ENCODE assay signal across 9 cellular contexts in the genomic region with DNA sequence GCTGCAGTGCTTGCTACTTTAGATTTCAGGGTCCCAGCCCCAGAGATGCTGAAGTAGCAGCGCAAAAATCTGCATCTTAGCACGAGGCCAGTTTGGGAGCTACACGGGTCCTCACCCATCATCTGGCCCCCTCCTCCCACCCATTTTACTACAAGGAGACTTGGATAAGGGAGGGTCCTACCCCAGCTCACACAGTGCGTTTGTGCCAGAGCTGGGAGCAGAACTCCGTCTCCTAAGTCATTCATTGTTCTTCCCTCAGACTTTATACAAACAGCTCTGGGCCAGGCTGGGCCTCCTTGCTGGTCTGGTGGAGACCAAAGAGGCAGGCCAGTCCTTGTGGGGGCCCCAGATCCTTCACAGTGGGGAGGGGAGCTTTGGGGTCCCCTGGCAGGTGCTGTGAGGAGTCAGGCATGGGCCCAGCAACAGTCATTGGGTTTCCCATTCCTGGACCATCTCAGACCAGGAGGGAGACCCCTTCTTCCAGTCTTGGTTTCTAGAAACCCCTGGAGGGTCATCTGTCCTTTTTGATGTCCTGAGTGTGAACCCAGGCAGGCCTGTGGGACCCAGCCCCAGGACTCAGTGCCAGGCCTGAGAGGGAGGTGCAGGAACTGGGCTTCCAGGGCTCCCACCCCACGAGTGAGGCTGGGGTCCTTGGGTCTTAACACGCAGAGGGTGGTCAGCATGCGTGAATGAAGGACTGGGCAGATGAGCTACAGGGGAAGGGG. TPM values are rescaled to one million over a fixed set of nuclear protein-coding genes. Genes with fewer than 3 reads are reported as not detected.
DNase-seq lines count a peak whose midpoint lies in the region; ATAC-seq and TF ChIP-seq lines count a peak whose summit lies in the region.
"Had no signal": no experiment of that assay in that cellular context is flagged by ENCODE, and none has a peak within 500 bp of the region (broad histone marks: within the 10 kb centered on the region; RNA-seq: fewer than 3 reads in every experiment).

No MANE protein-coding gene starts in this region.

- H3K36me3 Mint-ChIP-seq in stimulated activated memory B cell treated with anti-CD40 and anti-IgM and Interleukin-4, amounts not matched to agents 10 μg/mL and 1 μg/mL and 100 μg/mL, for 72 hours, result no peaks in the 10 kb centered on the region
- H3K36me3 Mint-ChIP-seq: CD8-positive, alpha-beta memory T cell had no signal

- no peak for TF ChIP-seq CTCF in mammary epithelial cell (conservative IDR thresholded peaks at IDR 0.05 in 1 of 2, IDR thresholded peaks at IDR 0.05 in 1 of 2; ENCODE audit: extremely low read depth in 1 of 2, insufficient read depth in 1 of 2, low read depth in 1 of 2, low read length in 2 of 2)

- no peaks in the 10 kb centered on the region for H3K27me3 Mint-ChIP-seq in stimulated activated memory B cell treated with anti-CD40 and anti-IgM and Interleukin-4, amounts not matched to agents 10 μg/mL and 1 μg/mL and 100 μg/mL, for 72 hours

- BruUV-seq in mammary epithelial cell (replicated peaks; lab: Mats Ljungman, UMichigan), result no TSS peak

- no peaks in the 10 kb centered on the region for H3K27me3 ChIP-seq in mammary epithelial cell (ENCODE audit: insufficient read depth, low read length)

- CTCF ChIA-PET in mammary epithelial cell (lab: Charles Lee; ENCODE audit: low non-redundant PET), result interaction anchor here (0.5 kb wide), 1 partner anchor 59 kb away, joined by 5 read pairs; no protein-coding TSS in a partner anchor

- no peak overlapping the region for H3K4me3 Mint-ChIP-seq in stimulated activated memory B cell treated with anti-CD40 and anti-IgM and Interleukin-4, amounts not matched to agents 10 μg/mL and 1 μg/mL and 100 μg/mL, for 72 hours
- H3K4me3 Mint-ChIP-seq: CD8-positive, alpha-beta memory T cell had no signal

- H3K9me3 ChIP-seq in mammary epithelial cell (replicated peaks; ENCODE audit: insufficient read depth, low read length), result no peaks in the 10 kb centered on the region

- dilution Hi-C loops in mammary epithelial cell (cut with HindIII; ENCODE audit: low sequenced_read_pairs), result no loop called here

- H3K79me2 ChIP-seq in mammary epithelial cell (ENCODE audit: insufficient read depth, low read length), result no peaks in the 10 kb centered on the region

- H4K20me1 ChIP-seq in mammary epithelial cell (ENCODE audit: insufficient read depth, low read length), result no peaks in the 10 kb centered on the region

- H2AFZ ChIP-seq in mammary epithelial cell (ENCODE audit: low read depth, low read length), result peak overlapping the region; percentile 66

- peaks cover 13% of the 10 kb centered on the region for H3K4me1 ChIP-seq in mammary epithelial cell (ENCODE audit: insufficient read depth, low read length)

- no peak overlapping the region for H3K4me2 ChIP-seq in mammary epithelial cell (ENCODE audit: insufficient read depth, low read depth, low read length)

- DNase-seq in mammary epithelial cell, result no peak
- peak; percentile 53 for DNase-seq in posterior vena cava (ENCODE audit: low spot score)
- DNase-seq in SHP77 treated with DMSO at 0.1 percent for 48 hours (lab: John Stamatoyannopoulos, UW), result no peak

- H3K9me3 Mint-ChIP-seq in stimulated activated memory B cell treated with anti-CD40 and anti-IgM and Interleukin-4, amounts not matched to agents 10 μg/mL and 1 μg/mL and 100 μg/mL, for 72 hours, result no peaks in the 10 kb centered on the region
- H3K9me3 Mint-ChIP-seq: CD8-positive, alpha-beta memory T cell had no signal

- H3K4me1 Mint-ChIP-seq in stimulated activated memory B cell treated with anti-CD40 and anti-IgM and Interleukin-4, amounts not matched to agents 10 μg/mL and 1 μg/mL and 100 μg/mL, for 72 hours, result peaks cover 8% of the 10 kb centered on the region

- in situ Hi-C loops in mammary epithelial cell (cut with MboI; ENCODE audit: low sequenced_read_pairs in 2 of 2), result loop anchor here (10.0 kb wide), 1 partner anchor 183 kb away; no protein-coding TSS in a partner anchor

- 35% methylated on average over 8 of the region's 8 CpGs for WGBS in mammary epithelial cell (ENCODE audit: low coverage, missing lambda C conversion rate)

- H3K4me3 ChIP-seq in mammary epithelial cell (replicated peaks in 1 of 3; ENCODE audit: insufficient read depth in 1 of 3, low read depth in 2 of 3, low read length in 3 of 3), result no peak overlapping the region

- ATAC-seq in GM18505 (IDR thresholded peaks at IDR 0.05; ENCODE audit: unreplicated experiment) (peak; percentile 25), HG02588 (IDR thresholded peaks at IDR 0.05; ENCODE audit: unreplicated experiment) (peak; percentile 22), HG02642 (IDR thresholded peaks at IDR 0.05; ENCODE audit: poor library complexity, unreplicated experiment) (no peak), HG03175 (IDR thresholded peaks at IDR 0.05; ENCODE audit: unreplicated experiment) (no peak)
- no peak for ATAC-seq in stimulated activated memory B cell treated with anti-CD40 and anti-IgM and Interleukin-4, amounts not matched to agents 10 μg/mL and 1 μg/mL and 100 μg/mL, for 72 hours

- no peak overlapping the region for H3K27ac Mint-ChIP-seq in stimulated activated memory B cell treated with anti-CD40 and anti-IgM and Interleukin-4, amounts not matched to agents 10 μg/mL and 1 μg/mL and 100 μg/mL, for 72 hours

- no peak for TF ChIP-seq POLR2A in GM18505 (IDR thresholded peaks at IDR 0.05; ENCODE audit: borderline replicate concordance, extremely low read depth, insufficient read depth, insufficient read length)

- H3K27ac ChIP-seq in mammary epithelial cell (ENCODE audit: insufficient read depth, low read depth, low read length), result no peak overlapping the region

- intact Hi-C loops in mammary epithelial cell (cut with micrococcal nuclease) (no loop called here), posterior vena cava (cut with DNase I) (loop anchor here (2.0 to 5.0 kb wide), 3 partner anchors 36 to 51 kb away; no protein-coding TSS in a partner anchor)

- H3K36me3 ChIP-seq in mammary epithelial cell (ENCODE audit: insufficient read depth, low read length), result no peaks in the 10 kb centered on the region

- no peak overlapping the region for H3K9ac ChIP-seq in mammary epithelial cell (ENCODE audit: insufficient read depth, low read length)

RNA-seq across cellular contexts. Expression of gene IL17B, which starts 2.3 kb away (rescaled TPM):
- under 1 TPM in 1 of 2 donors, not detected in 1; 0.50 TPM for total RNA-seq in mammary epithelial cell
- polyA plus RNA-seq in mammary epithelial cell, result not detected
- not detected for polyA minus RNA-seq in mammary epithelial cell
- 10 to 100 TPM in 1 of 2 donors, 1 to 10 TPM in 1; 8.5 to 15.2 TPM for total RNA-seq in posterior vena cava
- total RNA-seq: CD8-positive, alpha-beta memory T cell had no signal
- polyA plus RNA-seq: CD8-positive, alpha-beta memory T cell had no signal

RNA-seq across cellular contexts. Expression of gene PCYOX1L, which starts 23.6 kb away (rescaled TPM):
- total RNA-seq in mammary epithelial cell (10 to 100 TPM in 1 of 2 donors, 1 to 10 TPM in 1; 6.8 to 10.2 TPM), posterior vena cava (1 to 10 TPM; 3.1 to 5.6 TPM)
- polyA plus RNA-seq in mammary epithelial cell, result 17.2 TPM
- 7.8 TPM for polyA minus RNA-seq in mammary epithelial cell

RNA-seq across cellular contexts. Expression of gene GRPEL2, which starts 36.1 kb away (rescaled TPM):
- total RNA-seq in mammary epithelial cell (10 to 100 TPM; 50.2 to 61.6 TPM), posterior vena cava (10 to 100 TPM; 13.1 to 16.0 TPM)
- polyA plus RNA-seq in mammary epithelial cell, result 13.0 TPM
- 27.5 TPM for polyA minus RNA-seq in mammary epithelial cell

Comparison
In these comparisons a context has a peak if more than half of its experiments do, and no peak if none do; other contexts are left out.
1. ATAC-seq: peak in GM18505 (single experiment) and HG02588 (single experiment); none in HG02642 (single experiment), stimulated activated memory B cell treated with anti-CD40 and anti-IgM and Interleukin-4, amounts not matched to agents 10 μg/mL and 1 μg/mL and 100 μg/mL, for 72 hours (single experiment) and HG03175 (single experiment).
2. RNA of gene IL17B, which starts 2.3 kb away (total RNA-seq): 8.5 to 15.2 TPM in posterior vena cava; 0.50 TPM in mammary epithelial cell; every median in the first group is over 4 times any median in the second.